10 cellular contexts compared by ENCODE assay signal in genomic region chr1:109632671-109633346, GRCh38. TPM values are rescaled to one million over a fixed set of nuclear protein-coding genes. Genes with fewer than 3 reads are reported as not detected.
DNase-seq lines count a peak whose midpoint lies in the region; ATAC-seq, FAIRE-seq and TF ChIP-seq lines count a peak whose summit lies in the region.
"Had no signal": no experiment of that assay in that cellular context is flagged by ENCODE, and none has a peak within 500 bp of the region (broad histone marks: within the 10 kb centered on the region; RNA-seq: fewer than 3 reads in every experiment).

No MANE protein-coding gene starts in this region.

- TF ChIP-seq RAD21 in HepG2 (CRISPR knock-in tag; IDR thresholded peaks at IDR 0.05), result no peak

- H2AFZ ChIP-seq in HepG2 (ENCODE audit: low read length), result no peak overlapping the region

- POLR2A ChIA-PET in HepG2 (lab: Yijun Ruan, JAX), result no interaction called here

- H3K4me1 ChIP-seq in HepG2 (ENCODE audit: insufficient read depth, low read length) (peaks cover 27% of the 10 kb centered on the region), right lobe of liver (peaks cover 0 to 10% (median 0%) of the 10 kb centered on the region in 4 donors), kidney (ENCODE audit: control insufficient read depth in 1 of 2, insufficient read depth in 1 of 2, low read depth in 1 of 2, low read length in 2 of 2) (peaks cover 4% of the 10 kb centered on the region in 2 donors), uterus (peaks cover 4 to 6% of the 10 kb centered on the region in 2 donors)

- in situ Hi-C loops in HepG2 (cut with HindIII; ENCODE audit: extremely low pct_ligation_motif_present, low pct_unique_long_range_greater_than_20kb) (no loop called here), ACHN (cut with HindIII; ENCODE audit: low pct_ligation_motif_present, low pct_unique_long_range_greater_than_20kb, low sequenced_read_pairs) (no loop called here)

- H3K27ac ChIP-seq in HepG2 (ENCODE audit: extremely low read length, insufficient read depth, low read length) (no peak overlapping the region), right lobe of liver (no peak overlapping the region), kidney (ENCODE audit: low read depth in 2 of 2, low read length in 2 of 2) (no peak overlapping the region), uterus (peak overlapping the region; percentile 50 to 59)

- peaks cover 26 to 37% of the 10 kb centered on the region in 2 experiments for H3K36me3 ChIP-seq in HepG2 (replicated peaks in 1 of 2; ENCODE audit: control insufficient read depth in 1 of 2, insufficient read depth in 2 of 2, low read length in 2 of 2)
- H3K36me3 ChIP-seq in right lobe of liver, result peaks cover 0 to 31% (median 9%) of the 10 kb centered on the region in 4 donors
- H3K36me3 ChIP-seq in kidney (ENCODE audit: control insufficient read depth in 1 of 2, insufficient read depth in 2 of 2, low read length in 2 of 2), result peaks cover 15 to 26% of the 10 kb centered on the region in 2 donors
- H3K36me3 ChIP-seq in uterus, result no peaks in the 10 kb centered on the region

- H3K79me2 ChIP-seq in HepG2 (ENCODE audit: insufficient read depth, low read length), result no peaks in the 10 kb centered on the region

- H3K4me2 ChIP-seq in HepG2 (ENCODE audit: low read depth, low read length), result no peak overlapping the region

- no peak for TF ChIP-seq POLR2A in HepG2 (IDR thresholded peaks at IDR 0.05; ENCODE audit: insufficient read depth in 1 of 2, low read depth in 2 of 2, low read length in 2 of 2)
- no peak for TF ChIP-seq POLR2A in right lobe of liver (IDR thresholded peaks at IDR 0.05)
- TF ChIP-seq POLR2A in uterus (IDR thresholded peaks at IDR 0.05), result no peak

- H3K27me3 ChIP-seq in HepG2 (ENCODE audit: control insufficient read depth in 1 of 2, insufficient read depth in 2 of 2, low read length in 2 of 2) (no peaks in the 10 kb centered on the region), right lobe of liver (no peaks in the 10 kb centered on the region), uterus (no peaks in the 10 kb centered on the region)

- BruUV-seq in HepG2 (replicated peaks; lab: Mats Ljungman, UMichigan), result no TSS peak

- H3K4me3 ChIP-seq in HepG2 (replicated peaks in 1 of 3; ENCODE audit: insufficient read depth in 1 of 3, low read depth in 2 of 3, low read length in 3 of 3), result no peak overlapping the region
- no peak overlapping the region for H3K4me3 ChIP-seq in right lobe of liver
- H3K4me3 ChIP-seq in kidney (ENCODE audit: low read length in 2 of 2), result no peak overlapping the region
- no peak overlapping the region for H3K4me3 ChIP-seq in uterus

- TF ChIP-seq EP300 in HepG2 (IDR thresholded peaks at IDR 0.05; ENCODE audit: low read depth in 2 of 2, low read length in 2 of 2) (no peak), HepG2 (CRISPR knock-in tag; IDR thresholded peaks at IDR 0.05; ENCODE audit: borderline replicate concordance) (no peak)

- intact Hi-C loops in HepG2 (cut with micrococcal nuclease; ENCODE audit: unreplicated experiment) (no loop called here), right lobe of liver (cut with DNase I) (no loop called here), kidney (cut with DNase I) (no loop called here), uterus (cut with DNase I; ENCODE audit: low total_unique reads) (loop anchor here (10.0 kb wide), 1 partner anchor 88 kb away; the partner anchor contains the start of gene GNAI3)

- FAIRE-seq in HepG2 (lab: Jason Lieb, UNC) (no peak), kidney (lab: Jason Lieb, UNC) (no peak)
- FAIRE-seq: GM18507 had no signal

- DNase-seq in HepG2 (ENCODE audit: low spot score), result no peak
- no peak for DNase-seq in right lobe of liver
- peak; percentile 78 to 88 for DNase-seq in SHP77 (lab: John Stamatoyannopoulos, UW)
- DNase-seq in kidney, result peak; percentile 77
- DNase-seq in uterus, result peak; percentile 58 to 78
- DNase-seq in ACHN, result no peak

- CTCF ChIA-PET in HepG2 (lab: Yijun Ruan, JAX; ENCODE audit: low intra/inter-chr PET ratio, low total read pairs), result no interaction called here

- H4K20me1 ChIP-seq in HepG2 (ENCODE audit: insufficient read depth, low read length), result no peaks in the 10 kb centered on the region

- H3K9me3 ChIP-seq in HepG2 (ENCODE audit: low read length) (no peaks in the 10 kb centered on the region), right lobe of liver (no peaks in the 10 kb centered on the region), kidney (ENCODE audit: control insufficient read depth in 1 of 2, low read length in 2 of 2) (no peaks in the 10 kb centered on the region), uterus (no peaks in the 10 kb centered on the region)

- ATAC-seq in HepG2 (no peak), right lobe of liver (no peak), GM21423 (IDR thresholded peaks at IDR 0.05; ENCODE audit: unreplicated experiment) (no peak), GM18907 (IDR thresholded peaks at IDR 0.05; ENCODE audit: unreplicated experiment) (no peak)

- WGBS in HepG2 (ENCODE audit: low lambda C conversion rate), result 73% methylated on average over 4 of the region's 5 CpGs
- WGBS in right lobe of liver (ENCODE audit: insufficient coverage, low coverage, low lambda C conversion rate, missing lambda C conversion rate), result 65% methylated on average over 3 of the region's 5 CpGs

- TF ChIP-seq CTCF in HepG2 (CRISPR knock-in tag; IDR thresholded peaks at IDR 0.05) (no peak), right lobe of liver (IDR thresholded peaks at IDR 0.05) (no peak), kidney (IDR thresholded peaks at IDR 0.05; ENCODE audit: borderline replicate concordance, extremely low read depth, insufficient read depth) (no peak), uterus (IDR thresholded peaks at IDR 0.05) (no peak)

- H3K9ac ChIP-seq in HepG2 (ENCODE audit: insufficient read depth, low read depth, low read length) (no peak overlapping the region), kidney (ENCODE audit: low read length in 2 of 2) (no peak overlapping the region)

RNA-seq across cellular contexts. Expression of gene AMPD2, which starts 13.2 kb away (rescaled TPM):
- 35.4 and 62.3 TPM in 2 replicates for total RNA-seq in HepG2 (2016; rRNA removed; fragmentation: Illumina TruSeq; extraction: Trizol)
- total RNA-seq in HepG2 (2016; cell fraction: cytosol; rRNA removed; fragmentation: Illumina TruSeq; extraction: Trizol; ENCODE audit: low read depth), result 20.0 and 20.2 TPM in 2 replicates
- 32.6 and 64.7 TPM in 2 replicates for total RNA-seq in HepG2 (2016; cell fraction: insoluble cytoplasmic fraction; rRNA removed; fragmentation: Illumina TruSeq; extraction: Trizol)
- 19.8 and 21.1 TPM in 2 replicates for total RNA-seq in HepG2 (2016; cell fraction: membrane; rRNA removed; fragmentation: Illumina TruSeq; extraction: Trizol)
- 80.0 and 95.3 TPM in 2 replicates for total RNA-seq in HepG2 (2016; cell fraction: nucleus; rRNA removed; fragmentation: Illumina TruSeq; extraction: Trizol)
- polyA plus RNA-seq in HepG2 (2011; rRNA removed), result 82.0 and 101 TPM in 2 replicates
- 18.3 and 29.8 TPM in 2 replicates for polyA plus RNA-seq in HepG2 (2011; cell fraction: cytosol; rRNA removed)
- polyA plus RNA-seq in HepG2 (2011; cell fraction: nucleus; rRNA removed), result 742 and 904 TPM in 2 replicates
- 61.2 and 88.0 TPM in 2 replicates for polyA plus RNA-seq in HepG2 (2012)
- 4.4 and 5.7 TPM in 2 replicates for polyA plus RNA-seq in HepG2 (2016; cell fraction: cytosol; fragmentation: Illumina TruSeq; extraction: Trizol; ENCODE audit: low read depth)
- polyA plus RNA-seq in HepG2 (2016; cell fraction: insoluble cytoplasmic fraction; fragmentation: Illumina TruSeq; extraction: Trizol; ENCODE audit: low read depth), result 30.8 and 40.4 TPM in 2 replicates
- polyA plus RNA-seq in HepG2 (2016; cell fraction: membrane; fragmentation: Illumina TruSeq; extraction: Trizol; ENCODE audit: low read depth), result 9.8 and 10.4 TPM in 2 replicates
- 212 and 215 TPM in 2 replicates for polyA plus RNA-seq in HepG2 (2016; cell fraction: nucleus; fragmentation: Illumina TruSeq; extraction: Trizol; ENCODE audit: insufficient read depth, low read depth)
- polyA minus RNA-seq in HepG2 (2011; rRNA and poly(A)+ RNA removed; ENCODE audit: low replicate concordance), result 85.1 and 107 TPM in 2 replicates
- 18.3 and 23.2 TPM in 2 replicates for polyA minus RNA-seq in HepG2 (2011; cell fraction: cytosol; rRNA and poly(A)+ RNA removed)
- polyA minus RNA-seq in HepG2 (2011; cell fraction: nucleus; rRNA and poly(A)+ RNA removed), result 112 and 125 TPM in 2 replicates
- total RNA-seq in right lobe of liver, result 10 to 100 TPM; 29.1 to 59.1 (median 37.2) TPM
- 55.3 TPM for total RNA-seq in kidney
- 21.1 TPM for polyA plus RNA-seq in kidney (ENCODE audit: insufficient read depth, low read depth, low replicate concordance)
- total RNA-seq in uterus, result 10 to 100 TPM; 30.9 to 91.2 (median 73.2) TPM

RNA-seq across cellular contexts. Expression of gene GNAT2, which starts 13.4 kb away (rescaled TPM):
- total RNA-seq in HepG2 (2016; rRNA removed; fragmentation: Illumina TruSeq; extraction: Trizol) (0.20 and 0.24 TPM in 2 replicates), right lobe of liver (under 1 TPM in 3 of 6 experiments, not detected in 3; 0.20 to 0.21 (median 0.20) TPM), kidney (not detected), uterus (not detected)
- total RNA-seq in HepG2 (2016; cell fraction: cytosol; rRNA removed; fragmentation: Illumina TruSeq; extraction: Trizol; ENCODE audit: low read depth), result not detected in 2 replicates
- total RNA-seq in HepG2 (2016; cell fraction: insoluble cytoplasmic fraction; rRNA removed; fragmentation: Illumina TruSeq; extraction: Trizol), result 0.49 and 0.61 TPM in 2 replicates
- total RNA-seq in HepG2 (2016; cell fraction: membrane; rRNA removed; fragmentation: Illumina TruSeq; extraction: Trizol), result 0.21 TPM in 1 of 2 replicates, not detected in the other
- not detected in 2 replicates for total RNA-seq in HepG2 (2016; cell fraction: nucleus; rRNA removed; fragmentation: Illumina TruSeq; extraction: Trizol)
- polyA plus RNA-seq in HepG2 (2011; rRNA removed) (0.08 TPM in 1 of 2 replicates, not detected in the other), kidney (ENCODE audit: insufficient read depth, low read depth, low replicate concordance) (not detected)
- 0.04 and 0.05 TPM in 2 replicates for polyA plus RNA-seq in HepG2 (2011; cell fraction: cytosol; rRNA removed)
- not detected in 2 replicates for polyA plus RNA-seq in HepG2 (2011; cell fraction: nucleus; rRNA removed)
- not detected in 2 replicates for polyA plus RNA-seq in HepG2 (2012)
- 0.18 TPM in 1 of 2 replicates, not detected in the other for polyA plus RNA-seq in HepG2 (2016; cell fraction: cytosol; fragmentation: Illumina TruSeq; extraction: Trizol; ENCODE audit: low read depth)
- polyA plus RNA-seq in HepG2 (2016; cell fraction: insoluble cytoplasmic fraction; fragmentation: Illumina TruSeq; extraction: Trizol; ENCODE audit: low read depth), result not detected in 2 replicates
- 0.17 and 0.52 TPM in 2 replicates for polyA plus RNA-seq in HepG2 (2016; cell fraction: membrane; fragmentation: Illumina TruSeq; extraction: Trizol; ENCODE audit: low read depth)
- polyA plus RNA-seq in HepG2 (2016; cell fraction: nucleus; fragmentation: Illumina TruSeq; extraction: Trizol; ENCODE audit: insufficient read depth, low read depth), result not detected in 2 replicates
- polyA minus RNA-seq in HepG2 (2011; rRNA and poly(A)+ RNA removed; ENCODE audit: low replicate concordance), result not detected in 2 replicates
- not detected in 2 replicates for polyA minus RNA-seq in HepG2 (2011; cell fraction: cytosol; rRNA and poly(A)+ RNA removed)
- not detected in 2 replicates for polyA minus RNA-seq in HepG2 (2011; cell fraction: nucleus; rRNA and poly(A)+ RNA removed)
- total RNA-seq: ureter had no signal

RNA-seq across cellular contexts. Expression of gene GSTM4, which starts 23.1 kb away (rescaled TPM):
- total RNA-seq in HepG2 (2016; rRNA removed; fragmentation: Illumina TruSeq; extraction: Trizol) (25.3 and 30.6 TPM in 2 replicates), right lobe of liver (10 to 100 TPM; 18.5 to 32.1 (median 23.8) TPM), kidney (34.0 TPM), uterus (10 to 100 TPM in 3 of 4 donors, 1 to 10 TPM in 1; 7.6 to 43.5 (median 20.7) TPM)
- 5.6 and 6.1 TPM in 2 replicates for total RNA-seq in HepG2 (2016; cell fraction: cytosol; rRNA removed; fragmentation: Illumina TruSeq; extraction: Trizol; ENCODE audit: low read depth)
- 24.3 and 31.1 TPM in 2 replicates for total RNA-seq in HepG2 (2016; cell fraction: insoluble cytoplasmic fraction; rRNA removed; fragmentation: Illumina TruSeq; extraction: Trizol)
- total RNA-seq in HepG2 (2016; cell fraction: membrane; rRNA removed; fragmentation: Illumina TruSeq; extraction: Trizol), result 7.3 and 9.5 TPM in 2 replicates
- total RNA-seq in HepG2 (2016; cell fraction: nucleus; rRNA removed; fragmentation: Illumina TruSeq; extraction: Trizol), result 21.1 and 23.4 TPM in 2 replicates
- polyA plus RNA-seq in HepG2 (2011; rRNA removed) (36.7 and 40.8 TPM in 2 replicates), kidney (ENCODE audit: insufficient read depth, low read depth, low replicate concordance) (117 TPM)
- polyA plus RNA-seq in HepG2 (2011; cell fraction: cytosol; rRNA removed), result 29.0 and 30.5 TPM in 2 replicates
- polyA plus RNA-seq in HepG2 (2011; cell fraction: nucleus; rRNA removed), result 60.6 and 65.2 TPM in 2 replicates
- polyA plus RNA-seq in HepG2 (2012), result 22.1 and 35.2 TPM in 2 replicates
- polyA plus RNA-seq in HepG2 (2016; cell fraction: cytosol; fragmentation: Illumina TruSeq; extraction: Trizol; ENCODE audit: low read depth), result 7.6 and 9.9 TPM in 2 replicates
- 56.0 and 57.9 TPM in 2 replicates for polyA plus RNA-seq in HepG2 (2016; cell fraction: insoluble cytoplasmic fraction; fragmentation: Illumina TruSeq; extraction: Trizol; ENCODE audit: low read depth)
- 10.7 and 14.0 TPM in 2 replicates for polyA plus RNA-seq in HepG2 (2016; cell fraction: membrane; fragmentation: Illumina TruSeq; extraction: Trizol; ENCODE audit: low read depth)
- 45.9 and 50.6 TPM in 2 replicates for polyA plus RNA-seq in HepG2 (2016; cell fraction: nucleus; fragmentation: Illumina TruSeq; extraction: Trizol; ENCODE audit: insufficient read depth, low read depth)
- polyA minus RNA-seq in HepG2 (2011; rRNA and poly(A)+ RNA removed; ENCODE audit: low replicate concordance), result 10.0 and 40.8 TPM in 2 replicates
- polyA minus RNA-seq in HepG2 (2011; cell fraction: cytosol; rRNA and poly(A)+ RNA removed), result 14.8 and 15.5 TPM in 2 replicates
- 23.6 and 26.2 TPM in 2 replicates for polyA minus RNA-seq in HepG2 (2011; cell fraction: nucleus; rRNA and poly(A)+ RNA removed)

RNA-seq across cellular contexts. Expression of gene GSTM2, which starts 35.0 kb away (rescaled TPM):
- total RNA-seq in HepG2 (2016; rRNA removed; fragmentation: Illumina TruSeq; extraction: Trizol), result 6.5 and 7.0 TPM in 2 replicates
- total RNA-seq in HepG2 (2016; cell fraction: cytosol; rRNA removed; fragmentation: Illumina TruSeq; extraction: Trizol; ENCODE audit: low read depth), result 1.9 and 2.5 TPM in 2 replicates
- total RNA-seq in HepG2 (2016; cell fraction: insoluble cytoplasmic fraction; rRNA removed; fragmentation: Illumina TruSeq; extraction: Trizol), result 8.1 and 8.3 TPM in 2 replicates
- total RNA-seq in HepG2 (2016; cell fraction: membrane; rRNA removed; fragmentation: Illumina TruSeq; extraction: Trizol), result 2.0 and 2.7 TPM in 2 replicates
- 8.1 and 8.5 TPM in 2 replicates for total RNA-seq in HepG2 (2016; cell fraction: nucleus; rRNA removed; fragmentation: Illumina TruSeq; extraction: Trizol)
- polyA plus RNA-seq in HepG2 (2011; rRNA removed), result 15.0 and 17.0 TPM in 2 replicates
- 5.9 and 7.2 TPM in 2 replicates for polyA plus RNA-seq in HepG2 (2011; cell fraction: cytosol; rRNA removed)
- 102 and 131 TPM in 2 replicates for polyA plus RNA-seq in HepG2 (2011; cell fraction: nucleus; rRNA removed)
- polyA plus RNA-seq in HepG2 (2012), result 19.7 and 21.3 TPM in 2 replicates
- polyA plus RNA-seq in HepG2 (2016; cell fraction: cytosol; fragmentation: Illumina TruSeq; extraction: Trizol; ENCODE audit: low read depth), result 4.7 and 5.2 TPM in 2 replicates
- 15.3 and 17.0 TPM in 2 replicates for polyA plus RNA-seq in HepG2 (2016; cell fraction: insoluble cytoplasmic fraction; fragmentation: Illumina TruSeq; extraction: Trizol; ENCODE audit: low read depth)
- polyA plus RNA-seq in HepG2 (2016; cell fraction: membrane; fragmentation: Illumina TruSeq; extraction: Trizol; ENCODE audit: low read depth), result 3.5 and 4.5 TPM in 2 replicates
- 30.8 and 32.2 TPM in 2 replicates for polyA plus RNA-seq in HepG2 (2016; cell fraction: nucleus; fragmentation: Illumina TruSeq; extraction: Trizol; ENCODE audit: insufficient read depth, low read depth)
- 0.26 and 6.7 TPM in 2 replicates for polyA minus RNA-seq in HepG2 (2011; rRNA and poly(A)+ RNA removed; ENCODE audit: low replicate concordance)
- polyA minus RNA-seq in HepG2 (2011; cell fraction: cytosol; rRNA and poly(A)+ RNA removed), result 1.7 and 2.7 TPM in 2 replicates
- 12.9 TPM in 2 replicates for polyA minus RNA-seq in HepG2 (2011; cell fraction: nucleus; rRNA and poly(A)+ RNA removed)
- 10 to 100 TPM in 4 of 6 experiments, 1 to 10 TPM in 2; 4.4 to 16.0 (median 12.7) TPM for total RNA-seq in right lobe of liver
- total RNA-seq in kidney, result 47.1 TPM
- polyA plus RNA-seq in kidney (ENCODE audit: insufficient read depth, low read depth, low replicate concordance), result 116 TPM
- 100 to 1,000 TPM in 1 of 4 donors, 10 to 100 TPM in 3; 32.1 to 154 (median 72.1) TPM for total RNA-seq in uterus

RNA-seq across cellular contexts. Expression of gene GSTM1, which starts 54.8 kb away (rescaled TPM):
- total RNA-seq in HepG2 (2016; rRNA removed; fragmentation: Illumina TruSeq; extraction: Trizol) (not detected in 2 replicates), right lobe of liver (100 to 1,000 TPM in 1 of 6 experiments, 10 to 100 TPM in 2, not detected in 3; 32.1 to 248 (median 43.0) TPM), kidney (not detected), uterus (1 to 10 TPM in 1 of 4 donors, not detected in 3; 9.4 TPM)
- not detected in 2 replicates for total RNA-seq in HepG2 (2016; cell fraction: cytosol; rRNA removed; fragmentation: Illumina TruSeq; extraction: Trizol; ENCODE audit: low read depth)
- total RNA-seq in HepG2 (2016; cell fraction: insoluble cytoplasmic fraction; rRNA removed; fragmentation: Illumina TruSeq; extraction: Trizol), result 0.15 TPM in 1 of 2 replicates, not detected in the other
- total RNA-seq in HepG2 (2016; cell fraction: membrane; rRNA removed; fragmentation: Illumina TruSeq; extraction: Trizol), result not detected in 2 replicates
- total RNA-seq in HepG2 (2016; cell fraction: nucleus; rRNA removed; fragmentation: Illumina TruSeq; extraction: Trizol), result not detected in 2 replicates
- polyA plus RNA-seq in HepG2 (2011; rRNA removed) (0.42 and 0.55 TPM in 2 replicates), kidney (ENCODE audit: insufficient read depth, low read depth, low replicate concordance) (61.2 TPM)
- polyA plus RNA-seq in HepG2 (2011; cell fraction: cytosol; rRNA removed), result 0.22 and 0.66 TPM in 2 replicates
- polyA plus RNA-seq in HepG2 (2011; cell fraction: nucleus; rRNA removed), result 0.57 and 0.76 TPM in 2 replicates
- polyA plus RNA-seq in HepG2 (2012), result 0.27 TPM in 1 of 2 replicates, not detected in the other
- not detected in 2 replicates for polyA plus RNA-seq in HepG2 (2016; cell fraction: cytosol; fragmentation: Illumina TruSeq; extraction: Trizol; ENCODE audit: low read depth)
- polyA plus RNA-seq in HepG2 (2016; cell fraction: insoluble cytoplasmic fraction; fragmentation: Illumina TruSeq; extraction: Trizol; ENCODE audit: low read depth), result 0.21 and 0.40 TPM in 2 replicates
- polyA plus RNA-seq in HepG2 (2016; cell fraction: membrane; fragmentation: Illumina TruSeq; extraction: Trizol; ENCODE audit: low read depth), result not detected in 2 replicates
- not detected in 2 replicates for polyA plus RNA-seq in HepG2 (2016; cell fraction: nucleus; fragmentation: Illumina TruSeq; extraction: Trizol; ENCODE audit: insufficient read depth, low read depth)
- 1.6 TPM in 1 of 2 replicates, not detected in the other for polyA minus RNA-seq in HepG2 (2011; rRNA and poly(A)+ RNA removed; ENCODE audit: low replicate concordance)
- not detected in 2 replicates for polyA minus RNA-seq in HepG2 (2011; cell fraction: cytosol; rRNA and poly(A)+ RNA removed)
- not detected in 2 replicates for polyA minus RNA-seq in HepG2 (2011; cell fraction: nucleus; rRNA and poly(A)+ RNA removed)
- total RNA-seq: ureter had no signal

Comparison
In these comparisons a context has a peak if more than half of its experiments do, and no peak if none do; other contexts are left out.
1. DNase-seq: peak in SHP77 (2 of 2), kidney (single experiment) and uterus (2 of 2); none in HepG2 (single experiment), right lobe of liver (0 of 3) and ACHN (single experiment).
2. H3K27ac ChIP-seq: peak in uterus (2 of 2); none in HepG2 (single experiment), right lobe of liver (0 of 3) and kidney (0 of 2).